18 cellular contexts compared by ENCODE assay signal in genomic region chr19:52613299-52613906, GRCh38. TPM values are rescaled to one million over a fixed set of nuclear protein-coding genes. Genes with fewer than 3 reads are reported as not detected.
DNase-seq lines count a peak whose midpoint lies in the region; ATAC-seq, FAIRE-seq and TF ChIP-seq lines count a peak whose summit lies in the region.
"Had no signal": no experiment of that assay in that cellular context is flagged by ENCODE, and none has a peak within 500 bp of the region (broad histone marks: within the 10 kb centered on the region; RNA-seq: fewer than 3 reads in every experiment).

No MANE protein-coding gene starts in this region.

- H3K4me3 ChIP-seq in BLaER1 (peak overlapping the region; percentile 36; the same call in 1 of the 2 replicates), HCT116 (replicated peaks in 1 of 2; ENCODE audit: low read depth in 1 of 2, low read length in 2 of 2) (no peak overlapping the region), adipocyte (ENCODE audit: low read length) (peak overlapping the region; percentile 64), H1 (ENCODE audit: extremely low read depth in 1 of 4, insufficient read depth in 2 of 4, low read depth in 3 of 4, low read length in 4 of 4) (no peak overlapping the region)
- H3K4me3 ChIP-seq: GM23248 had no signal

- H2AK5ac ChIP-seq in H1 (ENCODE audit: low read depth, low read length) = no peak overlapping the region

- TF ChIP-seq CTCF in HCT116 (IDR thresholded peaks at IDR 0.05 in 2 of 3, conservative IDR thresholded peaks at IDR 0.05 in 1 of 3; ENCODE audit: borderline replicate concordance in 1 of 3, insufficient read depth in 1 of 3, low read depth in 2 of 3, low read length in 2 of 3) = no peak
- no peak for TF ChIP-seq CTCF in H1 (IDR thresholded peaks at IDR 0.05; ENCODE audit: control extremely low read depth in 1 of 3, insufficient read depth in 1 of 3, low read depth in 1 of 3, low read length in 3 of 3)

- H3K27me3 ChIP-seq in BLaER1 (no peaks in the 10 kb centered on the region), HCT116 (ENCODE audit: insufficient read depth, low read length) (no peaks in the 10 kb centered on the region), adipocyte (replicated peaks; ENCODE audit: control insufficient read depth, insufficient read depth, low read length) (no peaks in the 10 kb centered on the region), H1 (replicated peaks in 1 of 4; ENCODE audit: control insufficient read depth in 3 of 4, extremely low read depth in 1 of 4, insufficient read depth in 3 of 4, low read length in 3 of 4) (no peaks in the 10 kb centered on the region)

- H3K9me2 ChIP-seq in HCT116 (ENCODE audit: insufficient read depth) = no peaks in the 10 kb centered on the region

- intact Hi-C loops in HCT116 (cut with micrococcal nuclease) = no loop called here

- CTCF ChIA-PET in HCT116 (lab: Charles Lee) = no interaction called here
- CTCF ChIA-PET in H1 (lab: Charles Lee; ENCODE audit: partially characterized antibody) = interaction anchor here (0.6 to 1.5 kb wide), 3 partner anchors 9 to 44 kb away, joined by 3 to 6 read pairs (median 3); no protein-coding TSS in a partner anchor

- RAD21 ChIA-PET in HCT116 (lab: Charles Lee; ENCODE audit: low non-redundant PET in 1 of 2, low total read pairs in 2 of 2, uncharacterized antibody in 2 of 2, unreplicated experiment in 2 of 2) = no interaction called here

- no peaks in the 10 kb centered on the region for H3K4me1 ChIP-seq in BLaER1
- no peaks in the 10 kb centered on the region for H3K4me1 ChIP-seq in HCT116 (ENCODE audit: control insufficient read depth in 1 of 2, insufficient read depth in 2 of 2, low read length in 2 of 2)
- H3K4me1 ChIP-seq in adipocyte (ENCODE audit: control insufficient read depth, insufficient read depth, low read length) = no peaks in the 10 kb centered on the region
- no peaks in the 10 kb centered on the region for H3K4me1 ChIP-seq in H1 (replicated peaks in 1 of 4; ENCODE audit: control insufficient read depth in 3 of 4, insufficient read depth in 4 of 4, low read length in 3 of 4)

- H3K4me2 ChIP-seq in BLaER1 (no peak overlapping the region), HCT116 (ENCODE audit: low read length) (no peak overlapping the region), H1 (ENCODE audit: insufficient read depth in 1 of 2, low read depth in 2 of 2, low read length in 2 of 2) (no peak overlapping the region)

- H2AFZ ChIP-seq in HCT116 (ENCODE audit: low read depth, low read length, poor library complexity, severe bottlenecking) (no peak overlapping the region), H1 (ENCODE audit: low read length) (no peak overlapping the region)
- H2AFZ ChIP-seq: GM23248 had no signal

- no peak for TF ChIP-seq EP300 in H1 (IDR thresholded peaks at IDR 0.05; ENCODE audit: borderline replicate concordance in 1 of 2, low read depth in 2 of 2, low read length in 2 of 2)

- no peak overlapping the region for H4K5ac ChIP-seq in H1 (ENCODE audit: insufficient read length, low read depth, low read length)

- no peak overlapping the region for H3K9ac ChIP-seq in BLaER1
- no peak overlapping the region for H3K9ac ChIP-seq in HCT116 (ENCODE audit: low read length)
- no peak overlapping the region for H3K9ac ChIP-seq in adipocyte (ENCODE audit: low read length)
- H3K9ac ChIP-seq in H1 (replicated peaks in 1 of 4; ENCODE audit: extremely low read depth in 1 of 4, low read depth in 3 of 4, low read length in 3 of 4) = no peak overlapping the region
- H3K9ac ChIP-seq: GM23248 had no signal

- no peak overlapping the region for H4K8ac ChIP-seq in H1 (ENCODE audit: extremely low read depth, insufficient read depth, low read length)

- no peak overlapping the region for H2BK120ac ChIP-seq in H1 (replicated peaks; ENCODE audit: low read depth, low read length)

- no peaks in the 10 kb centered on the region for H3K79me1 ChIP-seq in H1 (ENCODE audit: low read depth, low read length)

- H3K23me2 ChIP-seq in H1 (ENCODE audit: low read depth, low read length) = no peaks in the 10 kb centered on the region

- H4K20me1 ChIP-seq in BLaER1 = no peaks in the 10 kb centered on the region
- H4K20me1 ChIP-seq in HCT116 (ENCODE audit: insufficient read depth) = no peaks in the 10 kb centered on the region
- no peaks in the 10 kb centered on the region for H4K20me1 ChIP-seq in H1 (replicated peaks in 1 of 2; ENCODE audit: control insufficient read depth in 1 of 2, insufficient read depth in 2 of 2, low read length in 2 of 2)

- no peak overlapping the region for H2BK5ac ChIP-seq in H1 (ENCODE audit: low read depth, low read length)

- H3K27ac ChIP-seq in BLaER1 (no peak overlapping the region), HCT116 (ENCODE audit: low read depth, low read length) (no peak overlapping the region), H1 (ENCODE audit: low read depth, low read length) (no peak overlapping the region)
- H3K27ac ChIP-seq: GM23248 had no signal

- DNase-seq in HCT116 (ENCODE audit: low read depth, low spot score) (no peak), adipocyte (ENCODE audit: low read depth) (no peak), H1 (ENCODE audit: low read depth in 1 of 2, low spot score in 2 of 2) (no peak), NCI-H1092 treated with DMSO at 0.1 percent for 48 hours (lab: John Stamatoyannopoulos, UW) (no peak), NAMALWA (ENCODE audit: low spot score) (no peak)
- DNase-seq: 8988T; C1 segment of cervical spinal cord; CD4-positive, CD25-positive, alpha-beta regulatory T cell; CD8-positive, alpha-beta memory T cell; COR-L47; DMS 273 treated with DMSO at 0.1 percent for 48 hours; DMS53; GDM1; GM23248; H7 had no signal

- no peak overlapping the region for H3K18ac ChIP-seq in H1 (ENCODE audit: extremely low read depth, low read length)

- H3K36me3 ChIP-seq in BLaER1 (peaks cover 100% of the 10 kb centered on the region), HCT116 (ENCODE audit: control insufficient read depth in 1 of 2, insufficient read depth in 2 of 2, low read length in 2 of 2) (peaks cover 7 to 43% of the 10 kb centered on the region in 2 experiments), adipocyte (ENCODE audit: control insufficient read depth, insufficient read depth, low read length, severe bottlenecking) (peaks cover 59% of the 10 kb centered on the region), H1 (ENCODE audit: control insufficient read depth in 2 of 4, insufficient read depth in 4 of 4, low read length in 3 of 4) (peaks cover 0 to 45% (median 17%) of the 10 kb centered on the region in 4 experiments; a peak in 6 of 8 replicates)

- H3K23ac ChIP-seq in H1 (ENCODE audit: insufficient read length) = no peak overlapping the region

- H3K79me2 ChIP-seq in HCT116 (ENCODE audit: insufficient read depth, low read length) (peaks cover 9% of the 10 kb centered on the region; the same call in 1 of the 2 replicates), H1 (ENCODE audit: control insufficient read depth in 1 of 2, insufficient read depth in 2 of 2, low read length in 2 of 2) (0 out of 4 replicates have a peak, but pooled peaks cover 0 to 2% of the 10 kb centered on the region in 2 experiments)

- ATAC-seq in HCT116 (no peak), HG03175 (IDR thresholded peaks at IDR 0.05; ENCODE audit: unreplicated experiment) (no peak), GM21390 (IDR thresholded peaks at IDR 0.05; ENCODE audit: unreplicated experiment) (no peak)

- H3K14ac ChIP-seq in H1 (ENCODE audit: insufficient read length) = no peak overlapping the region

- H4K91ac ChIP-seq in H1 (replicated peaks; ENCODE audit: insufficient read length, low read length) = no peak overlapping the region

- POLR2A ChIA-PET in HCT116 (lab: Charles Lee) (no interaction called here), H1 (lab: Charles Lee; ENCODE audit: partially characterized antibody) (no interaction called here)

- no peak for FAIRE-seq in H1 (lab: Jason Lieb, UNC)

- no peak overlapping the region for H3K56ac ChIP-seq in H1 (replicated peaks; ENCODE audit: insufficient read length, low read depth, low read length)

- no TSS peak for BruUV-seq in HCT116 (replicated peaks; lab: Mats Ljungman, UMichigan)

- H2BK20ac ChIP-seq in H1 (ENCODE audit: low read length) = no peak overlapping the region

- TF ChIP-seq POLR2A in HCT116 (IDR thresholded peaks at IDR 0.05; ENCODE audit: borderline replicate concordance, extremely low read depth, insufficient read depth, insufficient read length) (no peak), H1 (IDR thresholded peaks at IDR 0.05; ENCODE audit: control extremely low read depth in 1 of 2, low read depth in 2 of 2, low read length in 2 of 2) (no peak)

- no peak overlapping the region for H3K4ac ChIP-seq in H1 (replicated peaks; ENCODE audit: insufficient read length, low read depth, low read length)

- H2BK12ac ChIP-seq in H1 (ENCODE audit: low read depth, low read length) = no peak overlapping the region

- H3K9me3 ChIP-seq in BLaER1 (peaks cover 100% of the 10 kb centered on the region), HCT116 (ENCODE audit: control insufficient read depth in 1 of 2, insufficient read depth in 1 of 2, low read depth in 1 of 2, low read length in 2 of 2) (peaks cover 17 to 25% of the 10 kb centered on the region in 2 experiments), adipocyte (ENCODE audit: control insufficient read depth, low read length) (peaks cover 58% of the 10 kb centered on the region), H1 (ENCODE audit: insufficient read depth in 2 of 2, low read depth in 1 of 2, low read length in 1 of 2) (peaks cover 15 to 36% of the 10 kb centered on the region in 2 experiments; a peak in 3 of 4 replicates)

- no peak overlapping the region for H2BK15ac ChIP-seq in H1 (ENCODE audit: low read length)

- no peak for TF ChIP-seq RAD21 in HCT116 (IDR thresholded peaks at IDR 0.05; ENCODE audit: low read depth)
- TF ChIP-seq RAD21 in H1 (IDR thresholded peaks at IDR 0.05 in 1 of 2, conservative IDR thresholded peaks at IDR 0.05 in 1 of 2; ENCODE audit: low read depth in 2 of 2, low read length in 2 of 2) = no peak

- 94% methylated on average over 5 of the region's 5 CpGs; no CpG with 5 or more reads in 1 of the 2 experiments for WGBS in H1 (ENCODE audit: extremely low coverage in 1 of 2, insufficient coverage in 1 of 2, insufficient read length in 1 of 2, insufficient replicate concordance in 2 of 2, low coverage in 1 of 2, low lambda C conversion rate in 2 of 2, missing lambda C conversion rate in 1 of 2), 2 experiments

RNA-seq across cellular contexts. Expression of gene ZNF83, which starts 24.8 kb away (rescaled TPM):
- 34.2 TPM for total RNA-seq in HCT116 (2021; ENCODE audit: unreplicated experiment)
- polyA plus RNA-seq in HCT116 (2012) = 19.0 and 21.6 TPM in 2 replicates
- total RNA-seq in H1 (2021; fragmentation: NEBNext Ultra II Directional; extraction: Animal tissue kit (Norgen Biotek cat#: 25700)) = 19.4 and 19.7 TPM in 2 replicates
- 9.8 and 13.2 TPM in 2 replicates for polyA plus RNA-seq in H1 (2011; rRNA removed)
- polyA plus RNA-seq in H1 (2011; cell fraction: cytosol; rRNA removed) = 15.5 TPM
- 17.9 TPM for polyA plus RNA-seq in H1 (2011; cell fraction: nucleus; rRNA removed)
- 12.7 to 20.3 TPM (median 15.5 TPM) in 4 replicates for polyA plus RNA-seq in H1 (2012, experiment 1 of 2)
- polyA plus RNA-seq in H1 (2012, experiment 2 of 2) = 0.92 TPM
- 21.9 TPM for polyA plus RNA-seq in H1 (2013, experiment 1 of 2)
- 18.9 TPM for polyA plus RNA-seq in H1 (2013, experiment 2 of 2)
- polyA minus RNA-seq in H1 (2011; rRNA and poly(A)+ RNA removed) = 19.4 and 23.9 TPM in 2 replicates
- 7.3 TPM for polyA minus RNA-seq in H1 (2011; cell fraction: cytosol; rRNA and poly(A)+ RNA removed)
- polyA minus RNA-seq in H1 (2011; cell fraction: nucleus; rRNA and poly(A)+ RNA removed) = 33.9 TPM

RNA-seq across cellular contexts. Expression of gene ZNF701, which starts 43.3 kb away (rescaled TPM):
- total RNA-seq in HCT116 (2021; ENCODE audit: unreplicated experiment) = 9.0 TPM
- polyA plus RNA-seq in HCT116 (2012) = 3.2 and 4.2 TPM in 2 replicates
- total RNA-seq in H1 (2021; fragmentation: NEBNext Ultra II Directional; extraction: Animal tissue kit (Norgen Biotek cat#: 25700)) = 16.5 and 18.7 TPM in 2 replicates
- 4.9 and 5.2 TPM in 2 replicates for polyA plus RNA-seq in H1 (2011; rRNA removed)
- 6.5 TPM for polyA plus RNA-seq in H1 (2011; cell fraction: cytosol; rRNA removed)
- 7.0 TPM for polyA plus RNA-seq in H1 (2011; cell fraction: nucleus; rRNA removed)
- polyA plus RNA-seq in H1 (2012, experiment 1 of 2) = 5.2 to 10.5 TPM (median 6.4 TPM) in 4 replicates
- 0.68 TPM for polyA plus RNA-seq in H1 (2012, experiment 2 of 2)
- polyA plus RNA-seq in H1 (2013, experiment 1 of 2) = 9.3 TPM
- polyA plus RNA-seq in H1 (2013, experiment 2 of 2) = 8.7 TPM
- polyA minus RNA-seq in H1 (2011; rRNA and poly(A)+ RNA removed) = 25.5 and 25.7 TPM in 2 replicates
- 10.3 TPM for polyA minus RNA-seq in H1 (2011; cell fraction: cytosol; rRNA and poly(A)+ RNA removed)
- 23.5 TPM for polyA minus RNA-seq in H1 (2011; cell fraction: nucleus; rRNA and poly(A)+ RNA removed)

Comparison
In these comparisons a context has a peak if more than half of its experiments do, and no peak if none do; other contexts are left out.
1. H3K4me3 ChIP-seq: peak in BLaER1 (single experiment) and adipocyte (single experiment); none in HCT116 (0 of 2) and H1 (0 of 4).